Comparison of ENCODE assay signal across 8 cellular contexts in the genomic region with DNA sequence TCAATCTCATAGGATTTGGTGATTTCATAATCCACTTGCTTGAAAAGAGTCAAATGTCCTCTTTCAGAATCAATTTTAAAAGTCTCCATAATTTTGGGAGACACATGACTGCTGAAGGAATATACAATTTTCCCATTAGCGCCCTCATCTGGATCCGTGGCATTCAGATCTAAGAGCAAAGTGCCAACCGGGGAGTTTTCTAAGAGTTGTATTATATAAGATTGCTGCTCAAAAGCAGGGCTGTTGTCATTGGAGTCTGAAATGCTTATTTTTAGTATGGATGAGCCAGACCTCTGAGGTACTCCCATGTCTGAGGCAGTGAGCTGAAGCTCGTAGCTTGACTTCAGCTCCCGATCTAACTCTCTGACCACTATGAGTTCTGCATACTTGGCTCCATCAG. TPM values are rescaled to one million over a fixed set of nuclear protein-coding genes. Genes with fewer than 3 reads are reported as not detected.
A peak's percentile ranks its signal among the peaks of the same experiment; 100 is the strongest.
DNase-seq lines count a peak whose midpoint lies in the region; ATAC-seq and TF ChIP-seq lines count a peak whose summit lies in the region.

No MANE protein-coding gene starts in this region.

- H3K27me3 ChIP-seq in BLaER1 treated with 17β-estradiol and CSF1 and Interleukin-3, amounts not matched to agents 10 nM and 100 nM = no peaks in the 10 kb centered on the region
- H3K27me3 ChIP-seq in heart right ventricle (peaks cover 0 to 5% (median 0%) of the 10 kb centered on the region in 7 donors), psoas muscle (ENCODE audit: insufficient read depth in 3 of 3, low read length in 2 of 3) (peaks cover 0 to 19% (median 4%) of the 10 kb centered on the region in 3 donors)

- peak overlapping the region; percentile 77 to 86 (median 81); a peak in 21 of 22 replicates for H3K9ac ChIP-seq in BLaER1 treated with 17β-estradiol and CSF1 and Interleukin-3, amounts not matched to agents 10 nM and 100 nM

- 22 to 25% methylated on average over 5 of the region's 5 CpGs for WGBS in heart right ventricle, 2 donors
- WGBS in psoas muscle, 3 donors = 7 to 16% (median 9%) methylated on average over 5 of the region's 5 CpGs

- peaks cover 0 to 22% (median 12%) of the 10 kb centered on the region in 11 experiments; a peak in 12 of 22 replicates for H3K9me3 ChIP-seq in BLaER1 treated with 17β-estradiol and CSF1 and Interleukin-3, amounts not matched to agents 10 nM and 100 nM (replicated peaks in 1 of 11)
- H3K9me3 ChIP-seq in heart right ventricle (peaks cover 0 to 1% (median 0%) of the 10 kb centered on the region in 11 donors), psoas muscle (no peaks in the 10 kb centered on the region)

- ATAC-seq in heart right ventricle (peak in 6 of 8 donors; percentile 17 to 52 (median 40)), psoas muscle (peak in 2 of 4 donors; percentile 10 to 47), HG02938 (IDR thresholded peaks at IDR 0.05; ENCODE audit: unreplicated experiment) (no peak), GM18519 (IDR thresholded peaks at IDR 0.05; ENCODE audit: low FRiP score, unreplicated experiment) (no peak)

- H3K36me3 ChIP-seq in BLaER1 treated with 17β-estradiol and CSF1 and Interleukin-3, amounts not matched to agents 10 nM and 100 nM = peaks cover 29 to 46% (median 38%) of the 10 kb centered on the region in 11 experiments
- peaks cover 0 to 20% (median 0%) of the 10 kb centered on the region in 9 donors for H3K36me3 ChIP-seq in heart right ventricle
- H3K36me3 ChIP-seq in psoas muscle (ENCODE audit: insufficient read depth in 1 of 2, low read depth in 1 of 2) = no peaks in the 10 kb centered on the region

- TF ChIP-seq CTCF in heart right ventricle (IDR thresholded peaks at IDR 0.05) (peak in 7 of 9 donors; percentile 16 to 58 (median 41)), psoas muscle (IDR thresholded peaks at IDR 0.05) (no peak)

- H4K20me1 ChIP-seq in BLaER1 treated with 17β-estradiol and CSF1 and Interleukin-3, amounts not matched to agents 10 nM and 100 nM = peaks cover 0 to 3% (median 0%) of the 10 kb centered on the region in 11 experiments; a peak in 1 of 22 replicates

- H3K4me3 ChIP-seq in BLaER1 treated with 17β-estradiol and CSF1 and Interleukin-3, amounts not matched to agents 10 nM and 100 nM = peak overlapping the region; percentile 66 to 81 (median 71)
- H3K4me3 ChIP-seq in heart right ventricle = peak overlapping the region in 9 of 10 donors; percentile 30 to 69 (median 56)
- H3K4me3 ChIP-seq in psoas muscle = peak overlapping the region; percentile 65

- peak; percentile 51 for DNase-seq in SK-MEL-5 (ENCODE audit: low read depth, low spot score)
- peak in 1 of 2 donors; percentile 35 for DNase-seq in heart right ventricle
- no peak for DNase-seq in psoas muscle
- no peak for DNase-seq in NCI-H1436 (lab: John Stamatoyannopoulos, UW)
- no peak for DNase-seq in cerebellar cortex (ENCODE audit: low spot score)

- peak overlapping the region; percentile 78 to 93 (median 88) for H3K4me2 ChIP-seq in BLaER1 treated with 17β-estradiol and CSF1 and Interleukin-3, amounts not matched to agents 10 nM and 100 nM

- peaks cover 40 to 59% (median 56%) of the 10 kb centered on the region in 10 experiments for H3K4me1 ChIP-seq in BLaER1 treated with 17β-estradiol and CSF1 and Interleukin-3, amounts not matched to agents 10 nM and 100 nM
- peaks cover 0 to 16% (median 0%) of the 10 kb centered on the region in 9 donors for H3K4me1 ChIP-seq in heart right ventricle
- H3K4me1 ChIP-seq in psoas muscle = peaks cover 4% of the 10 kb centered on the region

- in situ Hi-C loops in SK-MEL-5 (cut with HindIII; ENCODE audit: low pct_unique_long_range_greater_than_20kb, low sequenced_read_pairs) = no loop called here

- peak overlapping the region in 10 of 11 experiments; percentile 72 to 86 (median 83); a peak in 16 of 22 replicates for H3K27ac ChIP-seq in BLaER1 treated with 17β-estradiol and CSF1 and Interleukin-3, amounts not matched to agents 10 nM and 100 nM
- H3K27ac ChIP-seq in heart right ventricle (peak overlapping the region in 8 of 10 donors; percentile 61 to 86 (median 76)), psoas muscle (no peak overlapping the region)

- intact Hi-C loops in heart right ventricle (cut with DNase I) = loop anchor here in 4 of 10 donors (5.0 to 10.0 kb wide), 7 partner anchors 71 to 406 kb away; no protein-coding TSS in a partner anchor
- intact Hi-C loops in psoas muscle (cut with DNase I) = no loop called here

RNA-seq across cellular contexts. Expression of a gene that starts 1.2 kb away (rescaled TPM):
- total RNA-seq in SK-MEL-5 (2014; rRNA removed; shearing (Covaris generic)) = 1.1 TPM in 2 replicates
- 0.54 and 0.86 TPM in 2 replicates for polyA plus RNA-seq in SK-MEL-5 (2015; cell fraction: cytosol; rRNA removed)
- polyA plus RNA-seq in SK-MEL-5 (2015; cell fraction: nucleus; rRNA removed) = 0.59 and 0.70 TPM in 2 replicates
- 1 to 10 TPM; 2.6 to 7.4 (median 4.2) TPM for total RNA-seq in heart right ventricle
- 1 to 10 TPM; 2.3 to 2.9 TPM for polyA plus RNA-seq in heart right ventricle
- 1 to 10 TPM; 2.8 to 8.8 (median 5.2) TPM for total RNA-seq in psoas muscle
- polyA plus RNA-seq in psoas muscle = 1 to 10 TPM in 2 of 3 donors, under 1 TPM in 1; 0.92 to 2.3 (median 2.3) TPM

Comparison
In these comparisons a context has a peak if more than half of its experiments do, and no peak if none do; other contexts are left out.
1. ATAC-seq: peak in heart right ventricle (6 of 8); none in HG02938 (single experiment) and GM18519 (single experiment).
2. Peak in every context shown above with its lines, with median percentiles within 50 percentile points of each other: H3K4me3 ChIP-seq.